Comparison of ENCODE assay signal across 33 cellular contexts in the genomic region with DNA sequence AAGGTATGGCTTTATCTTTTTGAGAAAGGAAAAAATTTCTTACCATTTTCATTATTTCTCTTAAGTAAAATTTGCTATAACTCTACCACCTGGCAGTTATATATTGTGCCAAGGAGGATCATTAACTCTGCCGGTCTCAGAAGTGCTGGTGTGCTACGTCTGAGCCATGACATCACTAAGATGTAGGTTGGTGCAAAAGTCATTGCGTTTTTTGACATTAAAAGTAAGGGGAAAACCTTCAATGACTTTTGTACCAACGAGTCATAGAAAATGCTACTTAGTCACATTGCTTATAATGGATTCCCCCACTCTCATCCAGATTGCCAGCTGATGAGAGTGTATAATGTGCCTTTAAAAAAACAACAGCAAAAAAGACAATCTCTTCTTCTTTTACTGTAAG.
"Had no signal": no experiment of that assay in that cellular context is flagged by ENCODE, and none has a peak within 500 bp of the region (broad histone marks: within the 10 kb centered on the region; RNA-seq: fewer than 3 reads in every experiment).

No MANE protein-coding gene starts in this region.

- H3K36me3 ChIP-seq: adrenal gland, ascending aorta, brain microvascular endothelial cell, breast epithelium, cardiac muscle cell had no signal

- FAIRE-seq: astrocyte, bronchial epithelial cell, colon had no signal

- DNase-seq: activated effector memory CD4-positive, alpha-beta T cell treated with anti-CD3 and anti-CD28 coated beads, Interleukin-2, amount 50 U/mL, for 16 hours; activated effector memory CD4-positive, alpha-beta T cell treated with Interleukin-2 at 50 U/mL for 16 hours; activated gamma-delta T cell; activated gamma-delta T cell treated with Interleukin-2 at 50 U/mL for 16 hours; activated naive CD4-positive, alpha-beta T cell; activated naive CD4-positive, alpha-beta T cell treated with anti-CD3 and anti-CD28 coated beads for 36 hours; activated naive CD4-positive, alpha-beta T cell treated with anti-CD3 and anti-CD28 coated beads, Interleukin-2, amount 10 ng/mL, durations not matched to agents 7 days and 5 days; activated naive CD4-positive, alpha-beta T cell treated with anti-CD3 and anti-CD28 coated beads, Interleukin-2, amount 50 U/mL, for 16 hours; activated naive CD4-positive, alpha-beta T cell treated with Interleukin-2 at 50 U/mL for 16 hours; activated naive CD8-positive, alpha-beta T cell treated with anti-CD3 and anti-CD28 coated beads for 36 hours; activated naive CD8-positive, alpha-beta T cell treated with anti-CD3 and anti-CD28 coated beads, Interleukin-2, amount 10 ng/mL, durations not matched to agents 7 days and 5 days; activated naive CD8-positive, alpha-beta T cell treated with anti-CD3 and anti-CD28 coated beads, Interleukin-2, amount 50 U/mL, for 24 hours; activated T-cell treated with anti-CD3 and anti-CD28 coated beads, Interleukin-2, amount 50 U/mL, for 24 hours; activated T-cell treated with anti-CD3 and anti-CD28 coated beads, Interleukin-2, amount 50 U/mL, for 4 hours; activated T-cell treated with anti-CD3 and anti-CD28 coated beads, Interleukin-2, amount 50 U/mL, for 48 hours; activated T-cell treated with anti-CD3 and anti-CD28 coated beads, Interleukin-2, amount 50 U/mL, for 72 hours; adrenal gland; amniotic stem cell; amygdala; anterior cingulate cortex; aorta; body of pancreas; brain microvascular endothelial cell; central memory CD4-positive, alpha-beta T cell; cerebellar nuclear complex had no signal

- H3K4me1 ChIP-seq: adrenal gland, ascending aorta, body of pancreas, breast epithelium had no signal

- H3K9me3 ChIP-seq: adrenal gland, ascending aorta, body of pancreas, breast epithelium had no signal

- H3K4me3 ChIP-seq: adrenal gland, ascending aorta, body of pancreas, breast epithelium, cardiac muscle cell had no signal

- H3K27me3 ChIP-seq: adrenal gland, ascending aorta, body of pancreas, brain microvascular endothelial cell, breast epithelium, cardiac muscle cell had no signal

- H3K27ac ChIP-seq: adrenal gland, ascending aorta, body of pancreas, brain microvascular endothelial cell, breast epithelium, cardiac muscle cell had no signal

- ATAC-seq: activated naive CD4-positive, alpha-beta T cell treated with anti-CD3 and anti-CD28 coated beads, Interleukin-2, amount 50 U/mL, for 72 hours; activated naive CD8-positive, alpha-beta T cell treated with anti-CD3 and anti-CD28 coated beads, Interleukin-2, amount 50 U/mL, for 24 hours; activated T-cell treated with anti-CD3 and anti-CD28 coated beads, Interleukin-2, amount 50 U/mL, for 4 hours; activated T-cell treated with anti-CD3 and anti-CD28 coated beads, Interleukin-2, amount 50 U/mL, for 72 hours; activated T-helper 17 cell treated with anti-CD3 and anti-CD28 coated beads, Interleukin-2, amount 50 U/mL, for 72 hours; body of pancreas had no signal
